In genomic region chr2:236239276-236240065, GRCh38 we compare ENCODE assay signal across 2 cellular contexts.
A peak's percentile ranks its signal among the peaks of the same experiment; 100 is the strongest.
TF ChIP-seq lines count a peak whose summit lies in the region.

No MANE protein-coding gene starts in this region.

TF ChIP-seq in HEK293, 187 proteins besides CTCF, POLR2A, EP300 and RAD21:
- TF ChIP-seq ZNF274 (IDR thresholded peaks at IDR 0.05; ENCODE audit: low read length) (no peak), ZNF274 (tag by site-specific recombination; IDR thresholded peaks at IDR 0.05; ENCODE audit: borderline replicate concordance) (no peak), ZNF670 (tag by site-specific recombination; IDR thresholded peaks at IDR 0.05; ENCODE audit: low read depth) (no peak), ZBTB20 (tag by site-specific recombination; IDR thresholded peaks at IDR 0.05) (no peak), ZNF112 (tag by site-specific recombination; IDR thresholded peaks at IDR 0.05) (no peak), ZNF202 (tag by site-specific recombination; IDR thresholded peaks at IDR 0.05; ENCODE audit: borderline replicate concordance) (no peak), ZNF513 (tag by site-specific recombination; IDR thresholded peaks at IDR 0.05) (no peak), ZNF791 (tag by site-specific recombination; IDR thresholded peaks at IDR 0.05) (no peak), KLF10 (tag by site-specific recombination; IDR thresholded peaks at IDR 0.05) (no peak), ZIC2 (tag by site-specific recombination; IDR thresholded peaks at IDR 0.05) (peak; percentile 42), TSHZ1 (tag by site-specific recombination; IDR thresholded peaks at IDR 0.05; ENCODE audit: borderline replicate concordance) (no peak), INSM2 (tag by site-specific recombination; IDR thresholded peaks at IDR 0.05) (no peak), TRIM28 (IDR thresholded peaks at IDR 0.05; ENCODE audit: borderline replicate concordance, low read length) (no peak), GLIS1 (tag by site-specific recombination; IDR thresholded peaks at IDR 0.05) (peak; percentile 75), ZBTB26 (tag by site-specific recombination; optimal IDR thresholded peaks at IDR 0.05) (no peak)
TF ChIP-seq in HEK293: peak in this region for 2.

TF ChIP-seq in H1, 55 proteins besides CTCF, POLR2A, EP300 and RAD21:
- no peak for TF ChIP-seq SIRT6 (IDR thresholded peaks at IDR 0.05; ENCODE audit: low read length)
- TF ChIP-seq KDM5A (IDR thresholded peaks at IDR 0.05; ENCODE audit: low read length), result no peak
- no peak for TF ChIP-seq TAF1 (IDR thresholded peaks at IDR 0.05; ENCODE audit: low read depth, low read length)
- no peak for TF ChIP-seq GTF2F1 (IDR thresholded peaks at IDR 0.05; ENCODE audit: borderline replicate concordance, low read depth, low read length)
- TF ChIP-seq CHD7 (IDR thresholded peaks at IDR 0.05; ENCODE audit: insufficient replicate concordance, low read length), result no peak
- TF ChIP-seq POU5F1 (IDR thresholded peaks at IDR 0.05; ENCODE audit: low read depth, low read length), result no peak
- TF ChIP-seq ATF2 (IDR thresholded peaks at IDR 0.05; ENCODE audit: low read length), result no peak
- TF ChIP-seq ATF3 (IDR thresholded peaks at IDR 0.05; ENCODE audit: insufficient read depth, low read depth, low read length), result no peak
- TF ChIP-seq SP4 (IDR thresholded peaks at IDR 0.05; ENCODE audit: low read length), result no peak
- TF ChIP-seq RXRA (IDR thresholded peaks at IDR 0.05; ENCODE audit: insufficient read depth, low read depth, low read length), result no peak
- TF ChIP-seq RNF2 (IDR thresholded peaks at IDR 0.05; ENCODE audit: borderline replicate concordance, low read depth, low read length, missing control alignments, poor library complexity, severe bottlenecking), result no peak
